Comparison of ENCODE assay signal across 8 cellular contexts in genomic region chr12:52203126-52203921, GRCh38.
DNase-seq lines count a peak whose midpoint lies in the region; ATAC-seq lines count a peak whose summit lies in the region.

No MANE protein-coding gene starts in this region.

- ATAC-seq in HG02610 (IDR thresholded peaks at IDR 0.05; ENCODE audit: unreplicated experiment), result no peak

- DNase-seq in NCI-H345 (lab: John Stamatoyannopoulos, UW), result peak; percentile 58
- DNase-seq in NCI-H345 treated with DMSO at 0.1 percent for 48 hours (lab: John Stamatoyannopoulos, UW; ENCODE audit: unreplicated experiment), result no peak
- DNase-seq in NCI-H510A treated with DMSO at 0.1 percent for 48 hours (lab: John Stamatoyannopoulos, UW), result peak; percentile 60
- peak; percentile 74 for DNase-seq in astrocyte of the hippocampus (ENCODE audit: low read depth, low spot score)
- DNase-seq in left kidney (ENCODE audit: low read depth, low spot score), result peak; percentile 90
- DNase-seq in stromal cell of bone marrow (ENCODE audit: low read depth), result peak; percentile 59
- no peak for DNase-seq in activated CD8-positive, alpha-beta memory T cell treated with anti-CD3 and anti-CD28 coated beads, Interleukin-2, amount 50 U/mL, for 4 hours

Comparison
In these comparisons a context has a peak if more than half of its experiments do, and no peak if none do; other contexts are left out.
1. DNase-seq: peak in NCI-H345 (single experiment), NCI-H510A treated with DMSO at 0.1 percent for 48 hours (single experiment), astrocyte of the hippocampus (single experiment), left kidney (single experiment) and stromal cell of bone marrow (single experiment); none in NCI-H345 treated with DMSO at 0.1 percent for 48 hours (single experiment) and activated CD8-positive, alpha-beta memory T cell treated with anti-CD3 and anti-CD28 coated beads, Interleukin-2, amount 50 U/mL, for 4 hours (single experiment).